In the genomic region with DNA sequence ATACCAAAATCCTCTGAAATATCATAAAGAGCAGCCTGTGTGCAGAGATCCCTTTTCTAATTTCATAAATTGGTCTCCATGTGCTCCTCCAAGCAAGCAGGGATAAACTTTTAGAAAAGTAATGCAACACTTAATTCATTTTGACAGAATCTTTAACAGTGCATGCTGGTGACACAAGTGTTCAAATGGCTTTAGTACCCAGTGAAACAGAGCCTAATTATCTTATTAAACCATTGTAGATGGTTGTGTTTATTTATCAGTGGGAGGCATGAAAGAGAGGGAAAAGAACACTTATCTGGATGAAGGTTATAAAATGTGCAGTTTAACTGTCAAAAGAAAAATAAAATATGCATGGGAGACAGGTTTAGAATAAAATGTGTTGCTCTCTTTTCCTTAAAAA, we compare ENCODE assay signal across 20 cellular contexts.
DNase-seq lines count a peak whose midpoint lies in the region; ATAC-seq and TF ChIP-seq lines count a peak whose summit lies in the region.
"Had no signal": no experiment of that assay in that cellular context is flagged by ENCODE, and none has a peak within 500 bp of the region (broad histone marks: within the 10 kb centered on the region; RNA-seq: fewer than 3 reads in every experiment).

No MANE protein-coding gene starts in this region.

- POLR2A ChIA-PET in HEK293T (lab: Yijun Ruan, JAX): no interaction called here

- CTCF ChIA-PET in HEK293T (lab: Yijun Ruan, JAX): interaction anchor here (0.6 kb wide), 1 partner anchor 246 kb away, joined by 3 read pairs; no protein-coding TSS in a partner anchor

- DNase-seq in HEK293T (ENCODE audit: extremely low spot score): peak; percentile 79
- DNase-seq in NCI-H1417 treated with DMSO at 0.1 percent for 48 hours (lab: John Stamatoyannopoulos, UW): peak; percentile 81
- DNase-seq in NCI-H2227 treated with DMSO at 0.1 percent for 48 hours (lab: John Stamatoyannopoulos, UW): peak; percentile 11
- peak; percentile 8 for DNase-seq in left kidney (ENCODE audit: low read depth, low spot score)
- DNase-seq in stimulated activated CD4-positive, alpha-beta T cell treated with anti-CD3 and anti-CD28 coated beads, Interleukin-2, amount 100 ng/mL, for 24 hours: no peak
- DNase-seq in germinal center (ENCODE audit: low spot score): no peak
- DNase-seq: activated CD4-positive, alpha-beta T cell treated with anti-CD3 and anti-CD28 coated beads for 4 hours; activated effector memory CD4-positive, alpha-beta T cell treated with anti-CD3 and anti-CD28 coated beads, Interleukin-2, amount 50 U/mL, for 16 hours; activated naive CD8-positive, alpha-beta T cell treated with anti-CD3 and anti-CD28 coated beads, Interleukin-2, amount 10 ng/mL, durations not matched to agents 7 days and 5 days; activated T-cell treated with anti-CD3 and anti-CD28 coated beads, Interleukin-2, amount 50 U/mL, for 1 hour; central memory CD4-positive, alpha-beta T cell; foreskin keratinocyte; MG63; NCI-H187 treated with DMSO at 0.1 percent for 48 hours; NCI-H524; spleen; stimulated activated CD4-positive, alpha-beta T cell treated with anti-CD3 and anti-CD28 coated beads, Interleukin-4, amount 100 ng/mL, for 1 hour had no signal

- ATAC-seq in GM19455 (IDR thresholded peaks at IDR 0.05; ENCODE audit: unreplicated experiment): no peak
- ATAC-seq: foreskin keratinocyte, HCT116, K562 had no signal

TF ChIP-seq in HEK293T, 16 proteins besides CTCF, POLR2A, EP300 and RAD21:
- no peak for TF ChIP-seq SP1 (IDR thresholded peaks at IDR 0.05)
- 0 out of 2 replicates have a peak, but pooled peaks have one; percentile 24 for TF ChIP-seq ELF4 (IDR thresholded peaks at IDR 0.05)
- TF ChIP-seq CTBP1 (IDR thresholded peaks at IDR 0.05; ENCODE audit: borderline replicate concordance): peak; percentile 100
- peak; percentile 97 for TF ChIP-seq ARNT (IDR thresholded peaks at IDR 0.05)
- TF ChIP-seq TARDBP (IDR thresholded peaks at IDR 0.05): peak; percentile 37; the same call in 1 of the 2 replicates
- peak; percentile 99 for TF ChIP-seq LEF1 (IDR thresholded peaks at IDR 0.05; ENCODE audit: borderline replicate concordance)
- peak; percentile 94 for TF ChIP-seq FOXM1 (IDR thresholded peaks at IDR 0.05; ENCODE audit: borderline replicate concordance)
- TF ChIP-seq FOXA1 (IDR thresholded peaks at IDR 0.05): peak; percentile 94
- TF ChIP-seq HDGF (IDR thresholded peaks at IDR 0.05; ENCODE audit: borderline replicate concordance): no peak
- no peak for TF ChIP-seq SUZ12 (IDR thresholded peaks at IDR 0.05)
- peak; percentile 33; the same call in 1 of the 2 replicates for TF ChIP-seq BHLHE40 (IDR thresholded peaks at IDR 0.05; ENCODE audit: borderline replicate concordance)
- peak; percentile 82 for TF ChIP-seq L3MBTL2 (conservative IDR thresholded peaks at IDR 0.05)
- TF ChIP-seq, protein P1, sequence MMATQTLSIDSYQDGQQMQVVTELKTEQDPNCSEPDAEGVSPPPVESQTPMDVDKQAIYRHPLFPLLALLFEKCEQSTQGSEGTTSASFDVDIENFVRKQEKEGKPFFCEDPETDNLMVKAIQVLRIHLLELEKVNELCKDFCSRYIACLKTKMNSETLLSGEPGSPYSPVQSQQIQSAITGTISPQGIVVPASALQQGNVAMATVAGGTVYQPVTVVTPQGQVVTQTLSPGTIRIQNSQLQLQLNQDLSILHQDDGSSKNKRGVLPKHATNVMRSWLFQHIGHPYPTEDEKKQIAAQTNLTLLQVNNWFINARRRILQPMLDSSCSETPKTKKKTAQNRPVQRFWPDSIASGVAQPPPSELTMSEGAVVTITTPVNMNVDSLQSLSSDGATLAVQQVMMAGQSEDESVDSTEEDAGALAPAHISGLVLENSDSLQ (IDR thresholded peaks at IDR 0.05): peak; percentile 98
- TF ChIP-seq NFRKB (IDR thresholded peaks at IDR 0.05): 0 out of 2 replicates have a peak, but pooled peaks have one; percentile 17
- peak; percentile 90 for TF ChIP-seq FOXK2 (IDR thresholded peaks at IDR 0.05)
- TF ChIP-seq ZNF384 (IDR thresholded peaks at IDR 0.05): peak; percentile 84

Comparison
In these comparisons a context has a peak if more than half of its experiments do, and no peak if none do; other contexts are left out.
1. DNase-seq: peak in HEK293T (single experiment), NCI-H1417 treated with DMSO at 0.1 percent for 48 hours (single experiment), NCI-H2227 treated with DMSO at 0.1 percent for 48 hours (single experiment) and left kidney (single experiment); none in stimulated activated CD4-positive, alpha-beta T cell treated with anti-CD3 and anti-CD28 coated beads, Interleukin-2, amount 100 ng/mL, for 24 hours (0 of 2) and germinal center (single experiment).